1 cellular context compared by ENCODE assay signal in genomic region chr3:56980283-56980682, GRCh38.
TF ChIP-seq lines count a peak whose summit lies in the region.

No MANE protein-coding gene starts in this region.

TF ChIP-seq in HCT116, 20 proteins besides CTCF, POLR2A, EP300 and RAD21:
- TF ChIP-seq EZH2 (IDR thresholded peaks at IDR 0.05) = no peak
- no peak for TF ChIP-seq FOSL1 (IDR thresholded peaks at IDR 0.05; ENCODE audit: low read depth)
- no peak for TF ChIP-seq JUND (IDR thresholded peaks at IDR 0.05)
